Comparison of ENCODE assay signal across 8 cellular contexts in the genomic region with DNA sequence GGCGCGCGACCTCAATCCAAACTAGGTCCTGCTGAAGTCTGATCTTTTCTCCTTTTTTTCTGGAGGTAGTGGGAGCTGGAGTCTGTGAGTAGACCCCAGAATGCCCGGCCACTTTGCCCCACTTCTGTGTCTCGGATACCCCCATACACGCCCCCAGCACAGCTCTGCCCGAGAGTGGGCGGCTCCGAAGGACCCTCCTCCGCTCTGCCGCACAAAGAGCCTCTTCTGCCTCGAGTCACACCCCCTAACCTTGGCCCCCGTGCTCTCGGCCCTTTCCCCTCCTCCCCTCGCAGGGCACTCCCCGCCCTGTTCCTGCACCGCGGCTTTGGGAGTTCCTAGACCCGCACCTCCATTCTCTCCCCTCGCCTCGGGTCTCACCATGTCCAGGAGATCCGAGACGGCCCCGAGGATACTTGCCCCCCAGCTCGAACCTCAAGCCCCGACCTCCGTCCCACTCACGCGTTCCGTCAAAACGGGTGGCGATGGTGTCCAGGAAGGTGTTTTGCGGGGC. TPM values are rescaled to one million over a fixed set of nuclear protein-coding genes. Genes with fewer than 3 reads are reported as not detected.
DNase-seq lines count a peak whose midpoint lies in the region; TF ChIP-seq lines count a peak whose summit lies in the region.

No MANE protein-coding gene starts in this region.

- no peak for TF ChIP-seq EP300 in Ishikawa (IDR thresholded peaks at IDR 0.05; ENCODE audit: borderline replicate concordance)

- H3K36me3 ChIP-seq in osteoblast (ENCODE audit: insufficient read depth, low read length) = no peaks in the 10 kb centered on the region

- TF ChIP-seq CTCF in dorsolateral prefrontal cortex (IDR thresholded peaks at IDR 0.05 in 54 of 56, conservative IDR thresholded peaks at IDR 0.05 in 2 of 56; ENCODE audit: low read depth in 1 of 56, partially characterized antibody in 56 of 56) = no peak
- no peak for TF ChIP-seq CTCF in osteoblast (IDR thresholded peaks at IDR 0.05; ENCODE audit: extremely low read depth, low read depth, low read length)

- H3K27me3 ChIP-seq in dorsolateral prefrontal cortex (no peaks in the 10 kb centered on the region), osteoblast (ENCODE audit: insufficient read depth, low read length) (peaks cover 32% of the 10 kb centered on the region)

- peaks cover 26% of the 10 kb centered on the region for H3K4me1 ChIP-seq in osteoblast (ENCODE audit: insufficient read depth, low read length)

- no peak for TF ChIP-seq RAD21 in Ishikawa (IDR thresholded peaks at IDR 0.05; ENCODE audit: low read depth)

- peak; percentile 58 for DNase-seq in D341Med (ENCODE audit: low spot score)
- DNase-seq in dorsolateral prefrontal cortex = no peak
- no peak for DNase-seq in osteoblast (ENCODE audit: insufficient read length, low spot score, missing footprints)
- DNase-seq in NCI-H2081 treated with DMSO at 0.1 percent for 48 hours (lab: John Stamatoyannopoulos, UW) = no peak
- no peak for DNase-seq in T-helper 9 cell
- no peak for DNase-seq in DMS114 treated with DMSO at 0.1 percent for 48 hours (lab: John Stamatoyannopoulos, UW; ENCODE audit: unreplicated experiment)
- no peak for DNase-seq in kidney glomerular epithelial cell (lab: John Stamatoyannopoulos, UW)

- H3K27ac ChIP-seq in dorsolateral prefrontal cortex (peak overlapping the region in 12 of 59 donors; percentile 7 to 65 (median 32)), osteoblast (ENCODE audit: low read depth, low read length) (no peak overlapping the region)

- no peaks in the 10 kb centered on the region for H3K9me3 ChIP-seq in osteoblast (ENCODE audit: low read depth, low read length)

- no peaks in the 10 kb centered on the region for H4K20me1 ChIP-seq in osteoblast (ENCODE audit: insufficient read depth, low read length)

- no peak overlapping the region for H2AFZ ChIP-seq in osteoblast (ENCODE audit: low read length)

- H3K4me3 ChIP-seq in dorsolateral prefrontal cortex = peak overlapping the region; percentile 18 to 70 (median 57)
- peak overlapping the region; percentile 58 for H3K4me3 ChIP-seq in osteoblast (ENCODE audit: insufficient read depth, low read length)

- peak overlapping the region; percentile 63 for H3K4me2 ChIP-seq in osteoblast (ENCODE audit: insufficient read depth, low read length)

- intact Hi-C loops in dorsolateral prefrontal cortex (cut with DNase I) = loop anchor here in 1 of 2 donors (5.0 kb wide), 1 partner anchor 58 kb away; a partner anchor contains a TSS

- no peaks in the 10 kb centered on the region for H3K79me2 ChIP-seq in osteoblast (ENCODE audit: insufficient read depth, low read length)

TF ChIP-seq in Ishikawa, 13 proteins besides CTCF, POLR2A, EP300 and RAD21:
- TF ChIP-seq, protein P1, sequence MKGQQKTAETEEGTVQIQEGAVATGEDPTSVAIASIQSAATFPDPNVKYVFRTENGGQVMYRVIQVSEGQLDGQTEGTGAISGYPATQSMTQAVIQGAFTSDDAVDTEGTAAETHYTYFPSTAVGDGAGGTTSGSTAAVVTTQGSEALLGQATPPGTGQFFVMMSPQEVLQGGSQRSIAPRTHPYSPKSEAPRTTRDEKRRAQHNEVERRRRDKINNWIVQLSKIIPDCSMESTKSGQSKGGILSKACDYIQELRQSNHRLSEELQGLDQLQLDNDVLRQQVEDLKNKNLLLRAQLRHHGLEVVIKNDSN (IDR thresholded peaks at IDR 0.05) = no peak
- TF ChIP-seq TAF1 (IDR thresholded peaks at IDR 0.05; ENCODE audit: low read depth) = peak; percentile 24; the same call in 1 of the 2 replicates

RNA-seq across cellular contexts. Expression of a gene that starts 0.5 kb away (rescaled TPM):
- total RNA-seq in dorsolateral prefrontal cortex = 10 to 100 TPM in 1 of 120 experiments, 1 to 10 TPM in 118, under 1 TPM in 1; 0.95 to 15.2 (median 3.9) TPM
- total RNA-seq in osteoblast = not detected in 2 replicates

RNA-seq across cellular contexts. Expression of a gene that starts 4.8 kb away (rescaled TPM):
- total RNA-seq in dorsolateral prefrontal cortex (1 to 10 TPM in 7 of 120 experiments, under 1 TPM in 2, not detected in 111; 0.96 to 1.9 (median 1.1) TPM), osteoblast (not detected in 2 replicates)

RNA-seq across cellular contexts. Expression of a gene that starts 13.8 kb away (rescaled TPM):
- 10 to 100 TPM; 17.6 to 38.2 (median 23.9) TPM for total RNA-seq in dorsolateral prefrontal cortex
- total RNA-seq in osteoblast = 26.8 and 31.8 TPM in 2 replicates

RNA-seq across cellular contexts. Expression of a gene that starts 25.7 kb away (rescaled TPM):
- total RNA-seq in dorsolateral prefrontal cortex (100 to 1,000 TPM in 66 of 120 experiments, 10 to 100 TPM in 54; 64.5 to 128 (median 101) TPM), osteoblast (80.0 and 90.5 TPM in 2 replicates)

RNA-seq across cellular contexts. Expression of a gene that starts 57.9 kb away (rescaled TPM):
- 1 to 10 TPM in 8 of 120 experiments, under 1 TPM in 61, not detected in 51; 0.14 to 1.6 (median 0.43) TPM for total RNA-seq in dorsolateral prefrontal cortex
- not detected in 2 replicates for total RNA-seq in osteoblast
